1 cellular context compared by ENCODE assay signal in the genomic region with DNA sequence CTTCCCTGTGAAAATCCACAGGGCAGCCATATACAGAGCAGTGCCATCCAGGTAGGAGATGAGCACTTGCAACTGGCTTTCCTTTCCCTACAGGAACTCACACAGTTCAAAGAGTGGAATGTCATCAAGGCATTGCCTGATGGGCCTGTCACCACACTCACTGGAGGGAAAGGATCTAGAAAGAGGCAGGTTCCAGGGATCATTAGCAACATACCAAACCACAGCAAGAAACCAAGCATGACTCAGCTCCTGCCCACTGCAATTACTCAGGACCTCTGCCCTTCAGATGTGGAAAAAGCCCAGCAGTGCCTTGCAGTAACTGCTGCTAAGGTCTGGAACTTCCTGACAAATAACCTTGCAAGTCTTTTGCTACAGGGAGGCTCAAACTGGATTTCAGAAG.
TF ChIP-seq lines count a peak whose summit lies in the region.

No MANE protein-coding gene starts in this region.

TF ChIP-seq in HepG2, 621 proteins besides CTCF, POLR2A, EP300 and RAD21 (continued from another document):
- TF ChIP-seq, protein P1, sequence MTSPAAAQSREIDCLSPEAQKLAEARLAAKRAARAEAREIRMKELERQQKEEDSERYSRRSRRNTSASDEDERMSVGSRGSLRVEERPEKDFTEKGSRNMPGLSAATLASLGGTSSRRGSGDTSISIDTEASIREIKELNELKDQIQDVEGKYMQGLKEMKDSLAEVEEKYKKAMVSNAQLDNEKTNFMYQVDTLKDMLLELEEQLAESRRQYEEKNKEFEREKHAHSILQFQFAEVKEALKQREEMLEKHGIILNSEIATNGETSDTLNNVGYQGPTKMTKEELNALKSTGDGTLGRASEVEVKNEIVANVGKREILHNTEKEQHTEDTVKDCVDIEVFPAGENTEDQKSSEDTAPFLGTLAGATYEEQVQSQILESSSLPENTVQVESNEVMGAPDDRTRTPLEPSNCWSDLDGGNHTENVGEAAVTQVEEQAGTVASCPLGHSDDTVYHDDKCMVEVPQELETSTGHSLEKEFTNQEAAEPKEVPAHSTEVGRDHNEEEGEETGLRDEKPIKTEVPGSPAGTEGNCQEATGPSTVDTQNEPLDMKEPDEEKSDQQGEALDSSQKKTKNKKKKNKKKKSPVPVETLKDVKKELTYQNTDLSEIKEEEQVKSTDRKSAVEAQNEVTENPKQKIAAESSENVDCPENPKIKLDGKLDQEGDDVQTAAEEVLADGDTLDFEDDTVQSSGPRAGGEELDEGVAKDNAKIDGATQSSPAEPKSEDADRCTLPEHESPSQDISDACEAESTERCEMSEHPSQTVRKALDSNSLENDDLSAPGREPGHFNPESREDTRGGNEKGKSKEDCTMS (CRISPR knock-in tag; conservative IDR thresholded peaks at IDR 0.05) = no peak
